ENCODE assay signal across 8 cellular contexts in the genomic region with DNA sequence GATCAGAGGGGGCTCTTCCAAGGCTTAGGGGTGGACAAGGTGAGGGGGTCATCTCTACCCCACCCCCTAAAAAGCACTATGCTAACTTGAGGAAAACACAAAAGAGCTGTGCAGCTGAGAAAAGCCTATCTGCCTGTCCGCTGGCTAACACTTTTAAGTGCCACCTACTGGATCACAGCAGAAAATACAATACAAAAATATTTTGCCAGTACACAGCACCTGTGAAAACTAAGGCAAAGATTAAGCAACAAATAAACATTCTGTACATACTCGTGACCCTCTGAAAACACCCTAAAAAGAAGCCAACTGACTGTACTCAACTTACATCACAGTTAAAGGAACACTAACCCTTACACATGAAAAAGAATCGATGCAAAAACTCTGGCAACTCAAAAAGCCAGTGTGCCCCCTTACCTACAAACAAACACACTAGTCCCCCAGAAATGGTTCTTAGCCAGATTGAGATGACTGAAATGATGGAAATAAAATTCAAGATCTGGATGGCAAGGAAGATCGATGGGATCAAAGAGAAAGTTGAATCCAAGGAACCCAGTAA. TPM values are rescaled to one million over a fixed set of nuclear protein-coding genes. Genes with fewer than 3 reads are reported as not detected.
DNase-seq lines count a peak whose midpoint lies in the region; ATAC-seq and TF ChIP-seq lines count a peak whose summit lies in the region.
"Not testable (repeated sequence)": the region's sequence is repeated elsewhere in the genome, so short reads cannot be mapped to it uniquely, and the experiment has no call there.

No MANE protein-coding gene starts in this region.

- H3K9me3 ChIP-seq in heart left ventricle, result not testable (repeated sequence)

- not testable (repeated sequence) for H3K27ac Mint-ChIP-seq in osteocyte (ENCODE audit: unreplicated experiment)

- H3K27me3 ChIP-seq in brain microvascular endothelial cell (replicated peaks); heart left ventricle: not testable (repeated sequence)

- in situ Hi-C loops in GM13977 (cut with MboI; ENCODE audit: low pct_unique_long_range_greater_than_20kb, low sequenced_read_pairs, unreplicated experiment), result loop anchor here (25.0 kb wide), 1 partner anchor 311 kb away; no protein-coding TSS in a partner anchor
- in situ Hi-C loops in brain microvascular endothelial cell (cut with HindIII; ENCODE audit: low pct_ligation_motif_present, low sequenced_read_pairs), result not testable (repeated sequence)

- H3K9me3 Mint-ChIP-seq in osteocyte (ENCODE audit: unreplicated experiment), result not testable (repeated sequence)

- H3K36me3 ChIP-seq in brain microvascular endothelial cell (replicated peaks); heart left ventricle: not testable (repeated sequence)

- ATAC-seq in heart left ventricle, result peak in 2 of 4 donors; percentile 44 to 46

- not testable (repeated sequence) for H3K27ac ChIP-seq in brain microvascular endothelial cell, heart left ventricle

- H3K4me3 ChIP-seq in AG10803 (ENCODE audit: low read length); HFF-Myc (replicated peaks; ENCODE audit: low read depth, low read length); LNCaP clone FGC (ENCODE audit: low read depth, low read length); brain microvascular endothelial cell (ENCODE audit: low read depth, low read length); heart left ventricle: not testable (repeated sequence)

- DNase-seq in AG10803 (ENCODE audit: low read depth), result peak; percentile 37
- not testable (repeated sequence) for DNase-seq in GM13977 (ENCODE audit: low spot score); HFF-Myc (ENCODE audit: extremely low read depth, low read depth); LNCaP clone FGC (ENCODE audit: low read depth); brain microvascular endothelial cell; heart left ventricle; osteocyte (ENCODE audit: extremely low spot score, unreplicated experiment)
- peak; percentile 20 to 52 for DNase-seq in SHP77 (lab: John Stamatoyannopoulos, UW)

- not testable (repeated sequence) for H3K36me3 Mint-ChIP-seq in osteocyte (ENCODE audit: unreplicated experiment)

- not testable (repeated sequence) for H3K4me1 Mint-ChIP-seq in osteocyte (ENCODE audit: unreplicated experiment)

- peaks cover 23% of the 10 kb centered on the region for H3K27me3 Mint-ChIP-seq in osteocyte (ENCODE audit: unreplicated experiment)

- TF ChIP-seq CTCF in AG10803 (conservative IDR thresholded peaks at IDR 0.05; ENCODE audit: low read length), result peak; percentile 58
- TF ChIP-seq CTCF in GM13977 (IDR thresholded peaks at IDR 0.05; ENCODE audit: extremely low read depth, insufficient read depth, missing control alignments), result peak; percentile 54
- peak; percentile 33 for TF ChIP-seq CTCF in HFF-Myc (IDR thresholded peaks at IDR 0.05; ENCODE audit: low read depth, low read length, missing control alignments)
- peak; percentile 67 for TF ChIP-seq CTCF in LNCaP clone FGC (IDR thresholded peaks at IDR 0.05; ENCODE audit: control insufficient read depth, extremely low read depth, insufficient read depth)
- peak; percentile 56 for TF ChIP-seq CTCF in brain microvascular endothelial cell (IDR thresholded peaks at IDR 0.05; ENCODE audit: low read depth, low read length, missing control alignments)
- TF ChIP-seq CTCF in heart left ventricle (IDR thresholded peaks at IDR 0.05), result peak; percentile 19 to 61 (median 50)
- peak; percentile 59 for TF ChIP-seq CTCF in osteocyte (IDR thresholded peaks at IDR 0.05)

- H3K4me3 Mint-ChIP-seq in osteocyte (ENCODE audit: unreplicated experiment), result not testable (repeated sequence)

- H3K4me1 ChIP-seq in heart left ventricle, result peaks cover 0 to 11% (median 1%) of the 10 kb centered on the region in 12 donors

- intact Hi-C loops in heart left ventricle (cut with DNase I), result loop anchor here in 9 of 10 donors (2.0 to 10.0 kb wide), 7 partner anchors 156 to 321 kb away; partner anchors contain the start of gene LANCL2 (in 1 of the 9)

- 42 to 48% (median 45%) methylated on average over 4 of the region's 4 CpGs for WGBS in heart left ventricle, 4 donors

- not testable (repeated sequence) for TF ChIP-seq POLR2A in heart left ventricle (IDR thresholded peaks at IDR 0.05)

RNA-seq across cellular contexts. Expression of gene VOPP1, which starts 25.7 kb away (rescaled TPM):
- total RNA-seq in heart left ventricle (10 to 100 TPM; 20.3 to 58.0 (median 26.8) TPM), osteocyte (86.6 and 88.6 TPM in 2 replicates)
- 10 to 100 TPM in 1 of 2 donors, 1 to 10 TPM in 1; 9.9 to 22.8 TPM for polyA plus RNA-seq in heart left ventricle
